In the genomic region with DNA sequence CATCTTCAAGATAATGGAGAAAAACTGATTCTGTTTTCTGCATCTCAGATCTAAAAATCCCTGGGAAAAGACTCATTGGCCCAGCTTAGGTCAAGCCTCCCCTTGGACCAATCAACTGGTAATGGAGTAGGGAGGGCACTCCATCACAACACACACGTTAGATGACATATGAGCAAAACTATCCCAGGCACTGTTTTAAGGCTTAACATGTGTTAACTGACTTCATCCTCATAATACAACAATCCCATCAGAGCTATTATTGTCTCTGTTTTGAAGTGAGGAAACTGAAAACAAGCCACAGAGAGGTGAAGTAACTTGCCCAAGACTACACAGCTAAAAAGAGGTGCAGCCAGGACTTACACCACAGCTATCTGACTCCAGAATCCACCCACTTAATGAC, we compare ENCODE assay signal across 1 cellular context.
TF ChIP-seq lines count a peak whose summit lies in the region.

No MANE protein-coding gene starts in this region.

TF ChIP-seq in IMR-90, 13 proteins besides CTCF, POLR2A, EP300 and RAD21:
- no peak for TF ChIP-seq RCOR1 (IDR thresholded peaks at IDR 0.05; ENCODE audit: insufficient replicate concordance, low read length)
- TF ChIP-seq NFE2L2 (IDR thresholded peaks at IDR 0.05; ENCODE audit: low read depth, low read length) = no peak
- TF ChIP-seq SMC3 (IDR thresholded peaks at IDR 0.05; ENCODE audit: low read depth, low read length) = no peak
- TF ChIP-seq FOS (IDR thresholded peaks at IDR 0.05; ENCODE audit: low read depth, low read length) = no peak
- no peak for TF ChIP-seq MAFK (IDR thresholded peaks at IDR 0.05; ENCODE audit: low read depth, low read length)
- no peak for TF ChIP-seq RFX5 (IDR thresholded peaks at IDR 0.05; ENCODE audit: low read depth, low read length)
- TF ChIP-seq BHLHE40 (IDR thresholded peaks at IDR 0.05; ENCODE audit: low read depth, low read length) = no peak
- TF ChIP-seq CHD1 (IDR thresholded peaks at IDR 0.05; ENCODE audit: low read depth, low read length) = no peak
- TF ChIP-seq ELK1 (IDR thresholded peaks at IDR 0.05; ENCODE audit: borderline replicate concordance, low read depth, low read length) = no peak
- TF ChIP-seq CEBPB (IDR thresholded peaks at IDR 0.05; ENCODE audit: low read depth, low read length) = no peak
- no peak for TF ChIP-seq MXI1 (IDR thresholded peaks at IDR 0.05; ENCODE audit: borderline replicate concordance, low read depth, low read length)
- TF ChIP-seq MAZ (IDR thresholded peaks at IDR 0.05; ENCODE audit: borderline replicate concordance, low read depth, low read length) = no peak
- no peak for TF ChIP-seq USF2 (IDR thresholded peaks at IDR 0.05; ENCODE audit: low read depth, low read length)
